In genomic region chr5:174420651-174421407, GRCh38 we compare ENCODE assay signal across 30 cellular contexts.
"Had no signal": no experiment of that assay in that cellular context is flagged by ENCODE, and none has a peak within 500 bp of the region (broad histone marks: within the 10 kb centered on the region; RNA-seq: fewer than 3 reads in every experiment).

No MANE protein-coding gene starts in this region.

- H3K27ac Mint-ChIP-seq: activated B cell treated with CpG ODN at 0.5 μM for 24 hours; activated CD8-positive, alpha-beta T cell treated with anti-CD3 and anti-CD28 coated beads for 36 hours; activated naive CD4-positive, alpha-beta T cell treated with anti-CD3 and anti-CD28 coated beads for 36 hours; activated naive CD4-positive, alpha-beta T cell treated with anti-CD3 and anti-CD28 coated beads, Interleukin-2, amount 50 U/mL, for 24 hours; activated naive CD8-positive, alpha-beta T cell treated with anti-CD3 and anti-CD28 coated beads, Interleukin-2, amount 10 ng/mL, durations not matched to agents 7 days and 5 days; activated T-helper 2 cell treated with anti-CD3 and anti-CD28 coated beads, Interferon-gamma antibody, Interleukin-2, Interleukin-4, amounts not matched to agents 10 μg/mL and 5 μg/mL and 100 μg/mL, durations not matched to agents 14 hours and 24 hours and 36 hours; dendritic cell treated with granulocyte-macrophage colony-stimulating factor and Interleukin-4, amounts not matched to agents 40 ng/mL and 50 ng/mL, for 4 days; T-cell; T-helper 1 cell treated with Interleukin-12 subunit alpha and Interleukin-12 subunit beta and Interleukin-4 antibody, amounts not matched to agents 30 μg/mL and 1 μg/mL, for 36 hours; T-helper 2 cell treated with Interferon-gamma antibody and Interleukin-4, amounts not matched to agents 5 μg/mL and 100 μg/mL, for 36 hours had no signal

- H3K36me3 ChIP-seq: ascending aorta, esophagus squamous epithelium, gastroesophageal sphincter, heart right ventricle, WERI-Rb-1 had no signal

- ATAC-seq: activated CD4-positive, CD25-positive, alpha-beta regulatory T cell treated with anti-CD3 and anti-CD28 coated beads, Interleukin-2, amount 50 U/mL, for 24 hours; activated CD8-positive, alpha-beta T cell treated with anti-CD3 and anti-CD28 coated beads for 36 hours; activated T-cell treated with anti-CD3 and anti-CD28 coated beads, Interleukin-2, amount 50 U/mL, for 4 hours; gastroesophageal sphincter; heart right ventricle; T-cell had no signal

- H3K27ac ChIP-seq: ascending aorta, coronary artery, esophagus squamous epithelium, gastroesophageal sphincter, heart right ventricle, WERI-Rb-1 had no signal

- H3K4me3 ChIP-seq: ascending aorta, coronary artery, dorsolateral prefrontal cortex, esophagus squamous epithelium, gastroesophageal sphincter, heart right ventricle had no signal

- H3K9me3 ChIP-seq: ascending aorta, esophagus squamous epithelium, gastroesophageal sphincter, heart right ventricle had no signal

- H3K27me3 ChIP-seq: ascending aorta had no signal

- H3K4me3 Mint-ChIP-seq: activated B cell treated with CpG ODN at 0.5 μM for 24 hours; activated CD8-positive, alpha-beta T cell treated with anti-CD3 and anti-CD28 coated beads for 36 hours; activated naive CD4-positive, alpha-beta T cell treated with anti-CD3 and anti-CD28 coated beads for 36 hours; activated naive CD4-positive, alpha-beta T cell treated with anti-CD3 and anti-CD28 coated beads, Interleukin-2, amount 50 U/mL, for 24 hours; activated naive CD8-positive, alpha-beta T cell treated with anti-CD3 and anti-CD28 coated beads, Interleukin-2, amount 10 ng/mL, durations not matched to agents 7 days and 5 days; activated T-cell treated with anti-CD3 and anti-CD28 coated beads, Interleukin-2, amount 50 U/mL, for 4 hours; central memory CD8-positive, alpha-beta T cell; dendritic cell treated with granulocyte-macrophage colony-stimulating factor and Interleukin-4, amounts not matched to agents 40 ng/mL and 50 ng/mL, for 4 days; T-cell; T-helper 1 cell treated with Interleukin-12 subunit alpha and Interleukin-12 subunit beta and Interleukin-4 antibody, amounts not matched to agents 30 μg/mL and 1 μg/mL, for 36 hours; T-helper 2 cell treated with Interferon-gamma antibody and Interleukin-4, amounts not matched to agents 5 μg/mL and 100 μg/mL, for 36 hours had no signal

- H3K9me3 Mint-ChIP-seq: activated B cell treated with CpG ODN at 0.5 μM for 24 hours; activated CD8-positive, alpha-beta T cell treated with anti-CD3 and anti-CD28 coated beads for 36 hours; activated naive CD4-positive, alpha-beta T cell treated with anti-CD3 and anti-CD28 coated beads for 36 hours; activated naive CD4-positive, alpha-beta T cell treated with anti-CD3 and anti-CD28 coated beads, Interleukin-2, amount 50 U/mL, for 24 hours; activated naive CD8-positive, alpha-beta T cell treated with anti-CD3 and anti-CD28 coated beads, Interleukin-2, amount 10 ng/mL, durations not matched to agents 7 days and 5 days; activated T-cell treated with anti-CD3 and anti-CD28 coated beads, Interleukin-2, amount 50 U/mL, for 4 hours; activated T-helper 2 cell treated with anti-CD3 and anti-CD28 coated beads, Interferon-gamma antibody, Interleukin-2, Interleukin-4, amounts not matched to agents 10 μg/mL and 5 μg/mL and 100 μg/mL, durations not matched to agents 14 hours and 24 hours and 36 hours; brain; central memory CD8-positive, alpha-beta T cell; dendritic cell treated with granulocyte-macrophage colony-stimulating factor and Interleukin-4, amounts not matched to agents 40 ng/mL and 50 ng/mL, for 4 days; T-cell; T-helper 1 cell treated with Interleukin-12 subunit alpha and Interleukin-12 subunit beta and Interleukin-4 antibody, amounts not matched to agents 30 μg/mL and 1 μg/mL, for 36 hours; T-helper 2 cell treated with Interferon-gamma antibody and Interleukin-4, amounts not matched to agents 5 μg/mL and 100 μg/mL, for 36 hours had no signal

- H3K36me3 Mint-ChIP-seq: activated naive CD4-positive, alpha-beta T cell treated with anti-CD3 and anti-CD28 coated beads, Interleukin-2, amount 50 U/mL, for 24 hours; activated naive CD8-positive, alpha-beta T cell treated with anti-CD3 and anti-CD28 coated beads, Interleukin-2, amount 10 ng/mL, durations not matched to agents 7 days and 5 days; brain; T-cell had no signal

- H3K4me1 ChIP-seq: ascending aorta had no signal

- DNase-seq: activated B cell treated with CpG ODN at 0.5 μM for 24 hours; activated CD4-positive, alpha-beta T cell treated with anti-CD3 and anti-CD28 coated beads for 48 hours; activated CD4-positive, alpha-beta T cell treated with anti-CD3 and anti-CD28 coated beads, Interleukin-2, amount 50 U/mL, for 1 hour; activated CD4-positive, alpha-beta T cell treated with anti-CD3 and anti-CD28 coated beads, Interleukin-2, amount 50 U/mL, for 48 hours; activated CD8-positive, alpha-beta memory T cell treated with anti-CD3 and anti-CD28 coated beads for 24 hours; activated CD8-positive, alpha-beta T cell treated with anti-CD3 and anti-CD28 coated beads for 36 hours; activated effector memory CD4-positive, alpha-beta T cell treated with anti-CD3 and anti-CD28 coated beads, Interleukin-2, amount 50 U/mL, for 16 hours; activated naive CD4-positive, alpha-beta T cell treated with anti-CD3 and anti-CD28 coated beads for 36 hours; activated naive CD8-positive, alpha-beta T cell treated with anti-CD3 and anti-CD28 coated beads, Interleukin-2, amount 10 ng/mL, durations not matched to agents 7 days and 5 days; activated T-cell treated with anti-CD3 and anti-CD28 coated beads, Interleukin-2, amount 50 U/mL, for 4 hours; dorsolateral prefrontal cortex; effector memory CD4-positive, alpha-beta T cell; erythroblast; esophagus squamous epithelium; foreskin melanocyte; heart right ventricle; T-cell; T1000; WERI-Rb-1 had no signal
